ENCODE assay signal across 7 cellular contexts in the genomic region with DNA sequence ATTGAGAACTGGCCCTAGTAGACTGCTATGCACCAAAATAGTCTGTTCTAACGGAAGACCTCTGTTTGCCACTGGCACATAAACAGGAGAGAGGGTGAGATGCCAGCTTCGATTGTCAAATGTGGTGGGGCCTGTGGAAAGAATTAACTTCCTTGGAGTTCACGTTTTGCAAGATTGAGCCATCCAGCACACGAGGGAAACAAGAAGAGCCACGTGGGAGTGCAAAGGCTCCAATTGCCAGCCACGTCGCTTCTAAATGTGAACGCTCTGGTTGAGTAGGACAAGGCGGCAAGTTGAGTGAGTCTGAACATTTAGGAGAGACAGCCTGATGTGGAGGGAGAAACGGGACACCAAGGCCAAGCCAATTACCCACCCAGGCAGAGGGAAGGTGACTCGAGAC.
"Had no signal": no experiment of that assay in that cellular context is flagged by ENCODE, and none has a peak within 500 bp of the region (broad histone marks: within the 10 kb centered on the region; RNA-seq: fewer than 3 reads in every experiment).

No MANE protein-coding gene starts in this region.

- H3K27ac Mint-ChIP-seq: IgD-negative memory B cell had no signal

- FAIRE-seq: HTR-8/SVneo, K562 had no signal

- H3K4me3 ChIP-seq: K562 had no signal

- H3K4me3 Mint-ChIP-seq: IgD-negative memory B cell had no signal

- DNase-seq: IMR-90, KBM-7, KG1 had no signal

- ATAC-seq: K562 had no signal

- H3K27ac ChIP-seq: HL-60 had no signal

- H3K27me3 Mint-ChIP-seq: IgD-negative memory B cell had no signal

- H3K36me3 Mint-ChIP-seq: IgD-negative memory B cell had no signal
